ENCODE assay signal across 1 cellular context in genomic region chr1:32013386-32014198, GRCh38.
TF ChIP-seq lines count a peak whose summit lies in the region.

Gene KHDRBS1 (plus strand): TSS chr1:32013868. CDS start chr1:32013996, 128 bp downstream.

TF ChIP-seq in K562, 482 proteins besides CTCF, POLR2A, EP300 and RAD21 (continued from another document and continues in another):
- peak; percentile 95 for TF ChIP-seq CLOCK (CRISPR knock-in tag; IDR thresholded peaks at IDR 0.05; ENCODE audit: borderline replicate concordance)
- no peak for TF ChIP-seq KLF10 (CRISPR knock-in tag; IDR thresholded peaks at IDR 0.05)
- TF ChIP-seq GTF2B (IDR thresholded peaks at IDR 0.05; ENCODE audit: extremely low read depth, insufficient read length): no peak
- TF ChIP-seq ZKSCAN8 (CRISPR knock-in tag; IDR thresholded peaks at IDR 0.05): no peak
- no peak; the same call in 1 of the 2 replicates for TF ChIP-seq FOXP1 (CRISPR knock-in tag; IDR thresholded peaks at IDR 0.05)
- no peak for TF ChIP-seq ZNF41 (CRISPR knock-in tag; conservative IDR thresholded peaks at IDR 0.05)
- peak; percentile 94 for TF ChIP-seq KLF13 (tag; IDR thresholded peaks at IDR 0.05; ENCODE audit: borderline replicate concordance, low read depth)
- peak; percentile 63; the same call in 1 of the 2 replicates for TF ChIP-seq ZNF407 (IDR thresholded peaks at IDR 0.05; ENCODE audit: low read depth)
- no peak for TF ChIP-seq NCOA4 (IDR thresholded peaks at IDR 0.05; ENCODE audit: partially characterized antibody)
- no peak for TF ChIP-seq ZNF408 (CRISPR knock-in tag; IDR thresholded peaks at IDR 0.05; ENCODE audit: low read depth)
- peak; percentile 70; the same call in 1 of the 2 replicates for TF ChIP-seq ESRRA (IDR thresholded peaks at IDR 0.05; ENCODE audit: borderline replicate concordance, low read depth)
- peak; percentile 93 for TF ChIP-seq CXXC5 (CRISPR knock-in tag; IDR thresholded peaks at IDR 0.05)
- TF ChIP-seq DMBX1 (CRISPR knock-in tag; IDR thresholded peaks at IDR 0.05; ENCODE audit: borderline replicate concordance): peak; percentile 36; the same call in 1 of the 2 replicates
- TF ChIP-seq ZNF324 (CRISPR knock-in tag; IDR thresholded peaks at IDR 0.05): no peak
- no peak for TF ChIP-seq ZNF224 (CRISPR knock-in tag; IDR thresholded peaks at IDR 0.05)
- TF ChIP-seq, protein P1, sequence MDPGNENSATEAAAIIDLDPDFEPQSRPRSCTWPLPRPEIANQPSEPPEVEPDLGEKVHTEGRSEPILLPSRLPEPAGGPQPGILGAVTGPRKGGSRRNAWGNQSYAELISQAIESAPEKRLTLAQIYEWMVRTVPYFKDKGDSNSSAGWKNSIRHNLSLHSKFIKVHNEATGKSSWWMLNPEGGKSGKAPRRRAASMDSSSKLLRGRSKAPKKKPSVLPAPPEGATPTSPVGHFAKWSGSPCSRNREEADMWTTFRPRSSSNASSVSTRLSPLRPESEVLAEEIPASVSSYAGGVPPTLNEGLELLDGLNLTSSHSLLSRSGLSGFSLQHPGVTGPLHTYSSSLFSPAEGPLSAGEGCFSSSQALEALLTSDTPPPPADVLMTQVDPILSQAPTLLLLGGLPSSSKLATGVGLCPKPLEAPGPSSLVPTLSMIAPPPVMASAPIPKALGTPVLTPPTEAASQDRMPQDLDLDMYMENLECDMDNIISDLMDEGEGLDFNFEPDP (CRISPR knock-in tag; IDR thresholded peaks at IDR 0.05): no peak
- peak; percentile 83 for TF ChIP-seq HMGN3 (IDR thresholded peaks at IDR 0.05; ENCODE audit: borderline replicate concordance, extremely low read depth, insufficient read length, low read depth, low read length)
- peak; percentile 66; the same call in 1 of the 2 replicates for TF ChIP-seq ZFX (CRISPR knock-in tag; IDR thresholded peaks at IDR 0.05)
- TF ChIP-seq ZNF699 (CRISPR knock-in tag; IDR thresholded peaks at IDR 0.05; ENCODE audit: insufficient replicate concordance): no peak
- TF ChIP-seq PHB2 (IDR thresholded peaks at IDR 0.05; ENCODE audit: low read depth): no peak
- TF ChIP-seq ZNF830 (CRISPR knock-in tag; IDR thresholded peaks at IDR 0.05): no peak
- peak; percentile 34 for TF ChIP-seq CREB1 (IDR thresholded peaks at IDR 0.05)
- TF ChIP-seq CREB1 (CRISPR knock-in tag; IDR thresholded peaks at IDR 0.05): peak; percentile 73; the same call in 1 of the 2 replicates
- TF ChIP-seq ZNF311 (CRISPR knock-in tag; IDR thresholded peaks at IDR 0.05): no peak
- TF ChIP-seq ZNF318 (IDR thresholded peaks at IDR 0.05; ENCODE audit: borderline replicate concordance in 1 of 2, low read depth in 1 of 2): no peak
- 0 out of 2 replicates have a peak, but pooled peaks have one; percentile 48 for TF ChIP-seq DPF2 (IDR thresholded peaks at IDR 0.05)
- TF ChIP-seq U2AF2 (optimal IDR thresholded peaks at IDR 0.05; ENCODE audit: low read depth, low read length): no peak
- TF ChIP-seq KAT7 (CRISPR knock-in tag; IDR thresholded peaks at IDR 0.05; ENCODE audit: borderline replicate concordance): peak; percentile 84; the same call in 1 of the 2 replicates
- TF ChIP-seq, protein P2, sequence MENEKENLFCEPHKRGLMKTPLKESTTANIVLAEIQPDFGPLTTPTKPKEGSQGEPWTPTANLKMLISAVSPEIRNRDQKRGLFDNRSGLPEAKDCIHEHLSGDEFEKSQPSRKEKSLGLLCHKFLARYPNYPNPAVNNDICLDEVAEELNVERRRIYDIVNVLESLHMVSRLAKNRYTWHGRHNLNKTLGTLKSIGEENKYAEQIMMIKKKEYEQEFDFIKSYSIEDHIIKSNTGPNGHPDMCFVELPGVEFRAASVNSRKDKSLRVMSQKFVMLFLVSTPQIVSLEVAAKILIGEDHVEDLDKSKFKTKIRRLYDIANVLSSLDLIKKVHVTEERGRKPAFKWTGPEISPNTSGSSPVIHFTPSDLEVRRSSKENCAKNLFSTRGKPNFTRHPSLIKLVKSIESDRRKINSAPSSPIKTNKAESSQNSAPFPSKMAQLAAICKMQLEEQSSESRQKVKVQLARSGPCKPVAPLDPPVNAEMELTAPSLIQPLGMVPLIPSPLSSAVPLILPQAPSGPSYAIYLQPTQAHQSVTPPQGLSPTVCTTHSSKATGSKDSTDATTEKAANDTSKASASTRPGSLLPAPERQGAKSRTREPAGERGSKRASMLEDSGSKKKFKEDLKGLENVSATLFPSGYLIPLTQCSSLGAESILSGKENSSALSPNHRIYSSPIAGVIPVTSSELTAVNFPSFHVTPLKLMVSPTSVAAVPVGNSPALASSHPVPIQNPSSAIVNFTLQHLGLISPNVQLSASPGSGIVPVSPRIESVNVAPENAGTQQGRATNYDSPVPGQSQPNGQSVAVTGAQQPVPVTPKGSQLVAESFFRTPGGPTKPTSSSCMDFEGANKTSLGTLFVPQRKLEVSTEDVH (IDR thresholded peaks at IDR 0.05; ENCODE audit: low read depth, partially characterized antibody): peak; percentile 71
- TF ChIP-seq CBFB (CRISPR knock-in tag; IDR thresholded peaks at IDR 0.05): no peak
- TF ChIP-seq SOX6 (IDR thresholded peaks at IDR 0.05): peak; percentile 90
- no peak for TF ChIP-seq RFX1 (IDR thresholded peaks at IDR 0.05)
- TF ChIP-seq HDAC6 (IDR thresholded peaks at IDR 0.05; ENCODE audit: low read depth, low read length): no peak
